22 cellular contexts compared by ENCODE assay signal in the genomic region with DNA sequence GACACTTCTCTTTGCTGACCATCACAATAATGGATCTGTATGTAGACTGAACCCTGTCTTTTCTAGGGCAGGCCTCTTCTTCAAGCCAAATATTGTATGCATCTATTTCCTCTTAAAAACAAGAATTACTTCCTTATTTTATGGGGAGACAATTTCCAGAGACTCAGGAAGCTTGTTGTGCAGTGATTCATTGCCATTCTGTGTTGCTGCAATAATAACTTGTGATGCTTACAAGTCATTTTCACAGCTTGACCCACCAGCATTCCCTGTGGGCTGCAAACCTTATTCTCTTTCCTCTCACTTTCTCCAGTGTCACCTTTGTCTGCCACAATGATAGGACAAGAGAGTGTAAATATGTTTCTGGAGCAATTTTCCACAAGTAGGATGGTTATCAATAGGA.
"Had no signal": no experiment of that assay in that cellular context is flagged by ENCODE, and none has a peak within 500 bp of the region (broad histone marks: within the 10 kb centered on the region; RNA-seq: fewer than 3 reads in every experiment).

No MANE protein-coding gene starts in this region.

- H3K36me3 ChIP-seq: gastrocnemius medialis, right atrium auricular region, upper lobe of left lung had no signal

- H3K4me1 ChIP-seq: gastrocnemius medialis, right atrium auricular region, upper lobe of left lung had no signal

- ATAC-seq: activated CD4-positive, CD25-positive, alpha-beta regulatory T cell treated with anti-CD3 and anti-CD28 coated beads, Interleukin-2, amount 50 U/mL, for 24 hours; activated CD8-positive, alpha-beta T cell treated with anti-CD3 and anti-CD28 coated beads, Interleukin-2, amount 10 ng/mL, durations not matched to agents 7 days and 5 days; activated naive CD8-positive, alpha-beta T cell treated with anti-CD3 and anti-CD28 coated beads, Interleukin-2, amount 50 U/mL, for 24 hours; gastrocnemius medialis; left ventricle myocardium superior; naive thymus-derived CD8-positive, alpha-beta T cell; stimulated activated naive CD8-positive, alpha-beta T cell treated with anti-CD3 and anti-CD28 coated beads, Interleukin-15, Interleukin-2, amounts not matched to agents 100 U/mL and 50 U/mL, for 24 hours; T-helper 17 cell had no signal

- H3K27me3 ChIP-seq: gastrocnemius medialis, right atrium auricular region, upper lobe of left lung had no signal

- H3K9me3 ChIP-seq: gastrocnemius medialis had no signal

- H3K4me3 ChIP-seq: coronary artery, gastrocnemius medialis, right atrium auricular region, upper lobe of left lung had no signal

- DNase-seq: activated CD4-positive, alpha-beta T cell treated with anti-CD3 and anti-CD28 coated beads, Interleukin-2, amount 10 ng/mL, durations not matched to agents 7 days and 5 days; activated CD8-positive, alpha-beta T cell treated with anti-CD3 and anti-CD28 coated beads, Interleukin-2, amount 10 ng/mL, durations not matched to agents 7 days and 5 days; activated gamma-delta T cell; activated naive CD4-positive, alpha-beta T cell treated with anti-CD3 and anti-CD28 coated beads, Interleukin-2, amount 50 U/mL, for 16 hours; activated naive CD8-positive, alpha-beta T cell treated with anti-CD3 and anti-CD28 coated beads, Interleukin-2, amount 50 U/mL, for 24 hours; aorta; endodermal cell; erythroblast; gastrocnemius medialis; hippocampal formation; left ventricle myocardium superior; mammary epithelial cell; naive thymus-derived CD8-positive, alpha-beta T cell; stimulated activated CD4-positive, alpha-beta T cell treated with anti-CD3 and anti-CD28 coated beads, Interleukin-4, amount 100 ng/mL, for 24 hours; stimulated activated naive CD8-positive, alpha-beta T cell treated with anti-CD3 and anti-CD28 coated beads, Interleukin-15, Interleukin-2, amounts not matched to agents 100 U/mL and 50 U/mL, for 24 hours; SW 1271; T-helper 17 cell; upper lobe of left lung had no signal

- H3K27ac ChIP-seq: coronary artery, gastrocnemius medialis, right atrium auricular region, upper lobe of left lung, VCaP had no signal
